In the genomic region with DNA sequence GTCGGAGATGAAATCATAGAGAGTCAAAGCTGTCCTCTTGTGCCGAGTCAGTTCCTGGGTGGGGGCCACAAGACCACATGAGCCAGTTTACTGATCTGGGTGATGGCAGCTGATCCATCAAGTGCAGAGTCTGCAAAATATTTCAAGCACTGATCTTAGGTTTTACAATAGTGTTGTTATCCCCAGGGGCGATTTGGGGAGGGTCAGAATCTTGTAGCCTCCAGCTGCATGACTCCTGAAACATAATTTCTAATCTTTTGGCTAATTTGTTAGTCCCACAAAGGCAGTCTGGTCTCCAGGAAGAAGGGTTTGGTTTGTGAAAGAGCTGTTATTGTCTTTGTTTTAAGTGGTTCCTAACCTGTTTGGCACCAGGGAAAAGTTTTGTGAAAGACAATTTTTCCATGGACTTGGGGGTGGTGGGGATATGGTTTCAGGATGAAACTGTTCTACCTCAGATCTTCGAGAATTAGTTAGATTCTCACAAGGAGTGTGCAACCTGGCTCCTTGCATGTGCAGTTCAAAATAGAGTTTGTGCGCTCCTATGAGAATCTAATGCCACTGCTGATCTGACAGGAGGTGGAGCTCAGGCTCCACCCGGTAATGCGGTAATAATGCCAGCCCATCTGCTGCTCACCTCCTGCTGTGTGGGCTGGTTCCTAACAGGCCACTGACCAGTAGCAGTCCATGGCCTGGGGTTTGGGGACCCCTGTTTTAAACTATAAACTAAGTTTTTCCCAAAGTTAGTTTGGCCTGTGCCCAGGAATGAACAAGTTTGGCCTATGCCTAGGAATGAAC, we compare ENCODE assay signal across 1 cellular context.
TF ChIP-seq lines count a peak whose summit lies in the region.

No MANE protein-coding gene starts in this region.

TF ChIP-seq in SK-N-SH treated with all-trans-retinoic acid at 6 μM for 48 hours, 23 proteins besides CTCF, POLR2A, EP300 and RAD21 (continued from another document):
- TF ChIP-seq, protein P1, sequence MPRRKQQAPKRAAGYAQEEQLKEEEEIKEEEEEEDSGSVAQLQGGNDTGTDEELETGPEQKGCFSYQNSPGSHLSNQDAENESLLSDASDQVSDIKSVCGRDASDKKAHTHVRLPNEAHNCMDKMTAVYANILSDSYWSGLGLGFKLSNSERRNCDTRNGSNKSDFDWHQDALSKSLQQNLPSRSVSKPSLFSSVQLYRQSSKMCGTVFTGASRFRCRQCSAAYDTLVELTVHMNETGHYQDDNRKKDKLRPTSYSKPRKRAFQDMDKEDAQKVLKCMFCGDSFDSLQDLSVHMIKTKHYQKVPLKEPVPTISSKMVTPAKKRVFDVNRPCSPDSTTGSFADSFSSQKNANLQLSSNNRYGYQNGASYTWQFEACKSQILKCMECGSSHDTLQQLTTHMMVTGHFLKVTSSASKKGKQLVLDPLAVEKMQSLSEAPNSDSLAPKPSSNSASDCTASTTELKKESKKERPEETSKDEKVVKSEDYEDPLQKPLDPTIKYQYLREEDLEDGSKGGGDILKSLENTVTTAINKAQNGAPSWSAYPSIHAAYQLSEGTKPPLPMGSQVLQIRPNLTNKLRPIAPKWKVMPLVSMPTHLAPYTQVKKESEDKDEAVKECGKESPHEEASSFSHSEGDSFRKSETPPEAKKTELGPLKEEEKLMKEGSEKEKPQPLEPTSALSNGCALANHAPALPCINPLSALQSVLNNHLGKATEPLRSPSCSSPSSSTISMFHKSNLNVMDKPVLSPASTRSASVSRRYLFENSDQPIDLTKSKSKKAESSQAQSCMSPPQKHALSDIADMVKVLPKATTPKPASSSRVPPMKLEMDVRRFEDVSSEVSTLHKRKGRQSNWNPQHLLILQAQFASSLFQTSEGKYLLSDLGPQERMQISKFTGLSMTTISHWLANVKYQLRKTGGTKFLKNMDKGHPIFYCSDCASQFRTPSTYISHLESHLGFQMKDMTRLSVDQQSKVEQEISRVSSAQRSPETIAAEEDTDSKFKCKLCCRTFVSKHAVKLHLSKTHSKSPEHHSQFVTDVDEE (CRISPR knock-in tag; IDR thresholded peaks at IDR 0.05): no peak
- TF ChIP-seq, protein P2, sequence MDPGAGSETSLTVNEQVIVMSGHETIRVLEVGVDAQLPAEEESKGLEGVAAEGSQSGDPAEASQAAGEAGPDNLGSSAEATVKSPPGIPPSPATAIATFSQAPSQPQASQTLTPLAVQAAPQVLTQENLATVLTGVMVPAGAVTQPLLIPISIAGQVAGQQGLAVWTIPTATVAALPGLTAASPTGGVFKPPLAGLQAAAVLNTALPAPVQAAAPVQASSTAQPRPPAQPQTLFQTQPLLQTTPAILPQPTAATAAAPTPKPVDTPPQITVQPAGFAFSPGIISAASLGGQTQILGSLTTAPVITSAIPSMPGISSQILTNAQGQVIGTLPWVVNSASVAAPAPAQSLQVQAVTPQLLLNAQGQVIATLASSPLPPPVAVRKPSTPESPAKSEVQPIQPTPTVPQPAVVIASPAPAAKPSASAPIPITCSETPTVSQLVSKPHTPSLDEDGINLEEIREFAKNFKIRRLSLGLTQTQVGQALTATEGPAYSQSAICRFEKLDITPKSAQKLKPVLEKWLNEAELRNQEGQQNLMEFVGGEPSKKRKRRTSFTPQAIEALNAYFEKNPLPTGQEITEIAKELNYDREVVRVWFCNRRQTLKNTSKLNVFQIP (CRISPR knock-in tag; IDR thresholded peaks at IDR 0.05; ENCODE audit: borderline replicate concordance, low read depth): no peak
- no peak for TF ChIP-seq CSDC2 (CRISPR knock-in tag; IDR thresholded peaks at IDR 0.05)
- no peak for TF ChIP-seq ZNF565 (CRISPR knock-in tag; conservative IDR thresholded peaks at IDR 0.05; ENCODE audit: low read depth)
- no peak for TF ChIP-seq GLIS3 (CRISPR knock-in tag; IDR thresholded peaks at IDR 0.05)
